ENCODE assay signal across 22 cellular contexts in the genomic region with DNA sequence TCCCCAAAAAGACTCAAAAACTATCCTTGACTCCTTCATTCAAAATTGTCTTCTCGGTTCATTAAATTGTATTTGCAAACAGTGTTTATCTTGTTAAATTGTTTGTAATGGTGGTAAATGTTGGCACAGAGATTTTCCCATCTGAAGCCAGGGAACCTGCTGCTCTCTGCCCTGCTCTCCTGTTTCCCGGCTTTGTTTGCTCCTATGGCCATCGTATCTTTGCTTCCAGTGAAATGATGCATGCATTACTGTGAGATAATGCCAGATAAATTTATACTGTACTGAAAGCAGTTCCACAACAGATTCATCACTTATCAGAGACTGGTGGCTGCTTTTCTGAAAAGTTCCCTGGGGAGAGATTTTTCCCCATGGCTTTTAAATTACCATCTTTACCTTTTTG.
A peak's percentile ranks its signal among the peaks of the same experiment; 100 is the strongest.
DNase-seq lines count a peak whose midpoint lies in the region; ATAC-seq and TF ChIP-seq lines count a peak whose summit lies in the region.
"Had no signal": no experiment of that assay in that cellular context is flagged by ENCODE, and none has a peak within 500 bp of the region (broad histone marks: within the 10 kb centered on the region; RNA-seq: fewer than 3 reads in every experiment).

No MANE protein-coding gene starts in this region.

- no peak overlapping the region for H3K4me3 ChIP-seq in SK-N-SH (ENCODE audit: low read depth in 2 of 2, low read length in 1 of 2)
- H3K4me3 ChIP-seq: spleen, thoracic aorta had no signal

- CTCF ChIA-PET in SK-N-SH (lab: Yijun Ruan, JAX), result interaction anchor here (0.7 to 0.9 kb wide), 2 partner anchors 125 to 128 kb away, joined by 3 read pairs; no protein-coding TSS in a partner anchor

- peaks cover 0 to 2% of the 10 kb centered on the region in 2 experiments for H3K36me3 ChIP-seq in SK-N-SH (replicated peaks in 1 of 2; ENCODE audit: control insufficient read depth in 1 of 2, insufficient read depth in 2 of 2, low read length in 1 of 2)

- no peak overlapping the region for H3K9ac ChIP-seq in SK-N-SH

- H3K27me3 ChIP-seq in SK-N-SH (ENCODE audit: insufficient read depth), result no peaks in the 10 kb centered on the region
- H3K27me3 ChIP-seq: brain microvascular endothelial cell, spleen had no signal

- TF ChIP-seq CTCF in 22Rv1 (IDR thresholded peaks at IDR 0.05), result no peak
- TF ChIP-seq CTCF in SK-N-SH (IDR thresholded peaks at IDR 0.05), result no peak
- no peak for TF ChIP-seq CTCF in GM13977 (IDR thresholded peaks at IDR 0.05; ENCODE audit: extremely low read depth, insufficient read depth, missing control alignments)

- no peaks in the 10 kb centered on the region for H3F3A ChIP-seq in SK-N-SH (replicated peaks; ENCODE audit: insufficient read depth)

- ATAC-seq in GM19467 (IDR thresholded peaks at IDR 0.05; ENCODE audit: unreplicated experiment) (no peak), HG03457 (IDR thresholded peaks at IDR 0.05; ENCODE audit: unreplicated experiment) (no peak)

- peak in 1 of 2 experiments; percentile 89; a peak in 2 of 4 replicates for TF ChIP-seq EP300 in SK-N-SH (IDR thresholded peaks at IDR 0.05; ENCODE audit: borderline replicate concordance in 1 of 2, low read depth in 1 of 2, low read length in 1 of 2)

- H3K79me2 ChIP-seq in SK-N-SH (ENCODE audit: insufficient read depth), result no peaks in the 10 kb centered on the region

- H3K4me2 ChIP-seq in SK-N-SH, result no peak overlapping the region

- in situ Hi-C loops in GM13977 (cut with MboI; ENCODE audit: low pct_unique_long_range_greater_than_20kb, low sequenced_read_pairs, unreplicated experiment), result no loop called here

- peaks cover 0 to 6% of the 10 kb centered on the region in 2 experiments; a peak in 2 of 4 replicates for H3K4me1 ChIP-seq in SK-N-SH (ENCODE audit: control insufficient read depth in 1 of 2, insufficient read depth in 2 of 2, low read depth in 1 of 2, low read length in 1 of 2)
- H3K4me1 ChIP-seq: spleen had no signal

- peak; percentile 32; the same call in 1 of the 2 replicates for TF ChIP-seq RAD21 in SK-N-SH (IDR thresholded peaks at IDR 0.05; ENCODE audit: low read length)

- POLR2A ChIA-PET in SK-N-SH (lab: Yijun Ruan, JAX), result interaction anchor here (1.1 kb wide), 1 partner anchor 11 kb away, joined by 3 read pairs; no protein-coding TSS in a partner anchor

- WGBS in SK-N-SH (ENCODE audit: low lambda C conversion rate), result 23% methylated on average over 3 of the region's 3 CpGs

- H3K9me3 ChIP-seq in SK-N-SH, result no peaks in the 10 kb centered on the region
- H3K9me3 ChIP-seq: spleen, thoracic aorta had no signal

- H3K27ac ChIP-seq in 22Rv1, result peak overlapping the region; percentile 50
- peak overlapping the region in 1 of 2 experiments; percentile 89; a peak in 1 of 4 replicates for H3K27ac ChIP-seq in SK-N-SH (ENCODE audit: low read depth in 2 of 2, low read length in 1 of 2)
- H3K27ac ChIP-seq: brain microvascular endothelial cell, spleen, thoracic aorta had no signal

- DNase-seq in DMS79 treated with DMSO at 0.1 percent for 48 hours (lab: John Stamatoyannopoulos, UW) (peak; percentile 39), NCI-H2081 treated with DMSO at 0.1 percent for 48 hours (lab: John Stamatoyannopoulos, UW) (peak; percentile 29), SK-N-SH (peak; percentile 71), GM13977 (ENCODE audit: low spot score) (no peak)
- no peak for DNase-seq in activated CD8-positive, alpha-beta memory T cell treated with anti-CD3 and anti-CD28 coated beads for 24 hours
- DNase-seq: activated CD4-positive, alpha-beta memory T cell treated with anti-CD3 and anti-CD28 coated beads, Interleukin-2, amount 10 ng/mL, durations not matched to agents 7 days and 5 days; activated gamma-delta T cell treated with Interleukin-2 at 50 U/mL for 16 hours; brain microvascular endothelial cell; CD4-positive, CD25-positive, alpha-beta regulatory T cell; Karpas-422; mesendoderm; NCI-H1048; NCI-H524 treated with DMSO at 0.1 percent for 48 hours; nucleus accumbens; spleen; stimulated activated CD4-positive, alpha-beta T cell treated with anti-CD3 and anti-CD28 coated beads, Interleukin-4, amount 100 ng/mL, for 24 hours; stimulated activated naive CD4-positive, alpha-beta T cell treated with Interleukin-2 at 50 U/mL for 16 hours; T-helper 9 cell had no signal

- no peak overlapping the region for H2AFZ ChIP-seq in SK-N-SH (ENCODE audit: low read depth)

- H4K20me1 ChIP-seq in SK-N-SH (ENCODE audit: insufficient read depth), result no peaks in the 10 kb centered on the region

- H3K9me2 ChIP-seq in SK-N-SH, result no peaks in the 10 kb centered on the region

TF ChIP-seq in SK-N-SH, 30 proteins besides CTCF, POLR2A, EP300 and RAD21:
- TF ChIP-seq, protein P1, sequence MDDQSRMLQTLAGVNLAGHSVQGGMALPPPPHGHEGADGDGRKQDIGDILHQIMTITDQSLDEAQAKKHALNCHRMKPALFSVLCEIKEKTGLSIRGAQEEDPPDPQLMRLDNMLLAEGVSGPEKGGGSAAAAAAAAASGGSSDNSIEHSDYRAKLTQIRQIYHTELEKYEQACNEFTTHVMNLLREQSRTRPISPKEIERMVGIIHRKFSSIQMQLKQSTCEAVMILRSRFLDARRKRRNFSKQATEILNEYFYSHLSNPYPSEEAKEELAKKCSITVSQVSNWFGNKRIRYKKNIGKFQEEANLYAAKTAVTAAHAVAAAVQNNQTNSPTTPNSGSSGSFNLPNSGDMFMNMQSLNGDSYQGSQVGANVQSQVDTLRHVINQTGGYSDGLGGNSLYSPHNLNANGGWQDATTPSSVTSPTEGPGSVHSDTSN (IDR thresholded peaks at IDR 0.05), result no peak
- peak; percentile 66; the same call in 1 of the 2 replicates for TF ChIP-seq FOXJ3 (CRISPR knock-in tag; IDR thresholded peaks at IDR 0.05)
- peak; percentile 57; the same call in 1 of the 2 replicates for TF ChIP-seq MXI1 (IDR thresholded peaks at IDR 0.05; ENCODE audit: low read depth, low read length)
- TF ChIP-seq, protein P2, sequence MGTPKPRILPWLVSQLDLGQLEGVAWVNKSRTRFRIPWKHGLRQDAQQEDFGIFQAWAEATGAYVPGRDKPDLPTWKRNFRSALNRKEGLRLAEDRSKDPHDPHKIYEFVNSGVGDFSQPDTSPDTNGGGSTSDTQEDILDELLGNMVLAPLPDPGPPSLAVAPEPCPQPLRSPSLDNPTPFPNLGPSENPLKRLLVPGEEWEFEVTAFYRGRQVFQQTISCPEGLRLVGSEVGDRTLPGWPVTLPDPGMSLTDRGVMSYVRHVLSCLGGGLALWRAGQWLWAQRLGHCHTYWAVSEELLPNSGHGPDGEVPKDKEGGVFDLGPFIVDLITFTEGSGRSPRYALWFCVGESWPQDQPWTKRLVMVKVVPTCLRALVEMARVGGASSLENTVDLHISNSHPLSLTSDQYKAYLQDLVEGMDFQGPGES (IDR thresholded peaks at IDR 0.05; ENCODE audit: low read depth, low read length), result no peak
- no peak for TF ChIP-seq NFIC (IDR thresholded peaks at IDR 0.05; ENCODE audit: borderline replicate concordance)
- TF ChIP-seq CHD2 (IDR thresholded peaks at IDR 0.05; ENCODE audit: low read length, partially characterized antibody), result peak; percentile 62
- no peak for TF ChIP-seq ELF1 (IDR thresholded peaks at IDR 0.05)
- TF ChIP-seq TCF12 (IDR thresholded peaks at IDR 0.05), result peak; percentile 31
- TF ChIP-seq RCOR1 (IDR thresholded peaks at IDR 0.05; ENCODE audit: low read length), result peak; percentile 92
- peak; percentile 89 for TF ChIP-seq GATA2 (CRISPR knock-in tag; IDR thresholded peaks at IDR 0.05)

Comparison
In these comparisons a context has a peak if more than half of its experiments do, and no peak if none do; other contexts are left out.
1. DNase-seq: peak in DMS79 treated with DMSO at 0.1 percent for 48 hours (single experiment), NCI-H2081 treated with DMSO at 0.1 percent for 48 hours (single experiment) and SK-N-SH (single experiment); none in activated CD8-positive, alpha-beta memory T cell treated with anti-CD3 and anti-CD28 coated beads for 24 hours (single experiment) and GM13977 (single experiment).